ENCODE assay signal across 6 cellular contexts in genomic region chr1:46341222-46342083, GRCh38. TPM values are rescaled to one million over a fixed set of nuclear protein-coding genes. Genes with fewer than 3 reads are reported as not detected.
DNase-seq lines count a peak whose midpoint lies in the region; ATAC-seq lines count a peak whose summit lies in the region.

No MANE protein-coding gene starts in this region.

- CTCF ChIA-PET in CD4-positive, alpha-beta memory T cell (lab: Charles Lee; ENCODE audit: partially characterized antibody), result interaction anchor here (1.4 to 3.4 kb wide), 5 partner anchors 8 to 302 kb away, joined by 3 to 27 read pairs (median 7); partner anchors contain the start of genes LRRC41 and UQCRH

- H3K27me3 ChIP-seq in CD4-positive, alpha-beta memory T cell (ENCODE audit: insufficient read depth, low read length), result no peaks in the 10 kb centered on the region

- POLR2A ChIA-PET in CD4-positive, alpha-beta memory T cell (lab: Charles Lee; ENCODE audit: partially characterized antibody), result interaction anchor here (1.0 to 3.6 kb wide), 7 partner anchors 8 to 377 kb away, joined by 3 to 44 read pairs (median 4); partner anchors contain the start of genes EFCAB14, LRRC41, POMGNT1 and RAD54L
- POLR2A ChIA-PET in activated naive CD8-positive, alpha-beta T cell treated with anti-CD3 and anti-CD28 coated beads, Interleukin-2, amount 10 ng/mL, durations not matched to agents 7 days and 5 days (lab: Charles Lee), result interaction anchor here (1.5 to 3.5 kb wide), 3 partner anchors 38 to 95 kb away, joined by 3 to 21 read pairs (median 13); partner anchors contain the start of genes LRRC41, RAD54L and UQCRH

- peaks cover 25 to 50% (median 36%) of the 10 kb centered on the region in 4 donors for H3K4me1 Mint-ChIP-seq in CD4-positive, alpha-beta memory T cell
- peaks cover 34% of the 10 kb centered on the region for H3K4me1 Mint-ChIP-seq in activated naive CD8-positive, alpha-beta T cell treated with anti-CD3 and anti-CD28 coated beads, Interleukin-2, amount 10 ng/mL, durations not matched to agents 7 days and 5 days

- peaks cover 22% of the 10 kb centered on the region for H3K4me1 ChIP-seq in CD4-positive, alpha-beta memory T cell (ENCODE audit: insufficient read depth, low read length)

- H3K36me3 Mint-ChIP-seq in CD4-positive, alpha-beta memory T cell, result peaks cover 26 to 36% of the 10 kb centered on the region in 2 donors
- H3K36me3 Mint-ChIP-seq in activated naive CD8-positive, alpha-beta T cell treated with anti-CD3 and anti-CD28 coated beads, Interleukin-2, amount 10 ng/mL, durations not matched to agents 7 days and 5 days, result peaks cover 16% of the 10 kb centered on the region

- DNase-seq in CD4-positive, alpha-beta memory T cell, result peak in 1 of 5 donors; percentile 39
- DNase-seq in activated naive CD8-positive, alpha-beta T cell treated with anti-CD3 and anti-CD28 coated beads, Interleukin-2, amount 10 ng/mL, durations not matched to agents 7 days and 5 days, result no peak
- DNase-seq in mesenteric fat pad (ENCODE audit: low spot score) (peak; percentile 75), NCI-H187 (lab: John Stamatoyannopoulos, UW) (no peak), NCI-H69 (lab: John Stamatoyannopoulos, UW) (no peak)

- H3K27ac Mint-ChIP-seq in CD4-positive, alpha-beta memory T cell, result peak overlapping the region; percentile 95 to 100 (median 100)
- peak overlapping the region; percentile 99 for H3K27ac Mint-ChIP-seq in activated naive CD8-positive, alpha-beta T cell treated with anti-CD3 and anti-CD28 coated beads, Interleukin-2, amount 10 ng/mL, durations not matched to agents 7 days and 5 days

- peak overlapping the region; percentile 97 for H3K27ac ChIP-seq in CD4-positive, alpha-beta memory T cell (ENCODE audit: low read depth, low read length)

- H3K36me3 ChIP-seq in CD4-positive, alpha-beta memory T cell (ENCODE audit: insufficient read depth, low read length), result peaks cover 7% of the 10 kb centered on the region

- no peak for ATAC-seq in activated naive CD8-positive, alpha-beta T cell treated with anti-CD3 and anti-CD28 coated beads, Interleukin-2, amount 10 ng/mL, durations not matched to agents 7 days and 5 days (ENCODE audit: low read depth)
- ATAC-seq in HG03175 (IDR thresholded peaks at IDR 0.05; ENCODE audit: unreplicated experiment), result no peak

- H3K9me3 ChIP-seq in CD4-positive, alpha-beta memory T cell (ENCODE audit: control insufficient read depth in 1 of 2, low read length in 2 of 2), result no peaks in the 10 kb centered on the region

- peak overlapping the region; percentile 99 to 100 (median 100) for H3K4me3 Mint-ChIP-seq in CD4-positive, alpha-beta memory T cell
- peak overlapping the region; percentile 100 for H3K4me3 Mint-ChIP-seq in activated naive CD8-positive, alpha-beta T cell treated with anti-CD3 and anti-CD28 coated beads, Interleukin-2, amount 10 ng/mL, durations not matched to agents 7 days and 5 days

- H3K9me3 Mint-ChIP-seq in CD4-positive, alpha-beta memory T cell, result no peaks in the 10 kb centered on the region
- no peaks in the 10 kb centered on the region for H3K9me3 Mint-ChIP-seq in activated naive CD8-positive, alpha-beta T cell treated with anti-CD3 and anti-CD28 coated beads, Interleukin-2, amount 10 ng/mL, durations not matched to agents 7 days and 5 days

- intact Hi-C loops in CD4-positive, alpha-beta memory T cell (cut with micrococcal nuclease), result loop anchor here (2.0 kb wide), 1 partner anchor 39 kb away; the partner anchor contains the start of genes LRRC41 and UQCRH

- peak overlapping the region; percentile 89 to 100 for H3K4me3 ChIP-seq in CD4-positive, alpha-beta memory T cell (ENCODE audit: low read length in 2 of 2)

- no peaks in the 10 kb centered on the region for H3K27me3 Mint-ChIP-seq in CD4-positive, alpha-beta memory T cell
- H3K27me3 Mint-ChIP-seq in activated naive CD8-positive, alpha-beta T cell treated with anti-CD3 and anti-CD28 coated beads, Interleukin-2, amount 10 ng/mL, durations not matched to agents 7 days and 5 days, result no peaks in the 10 kb centered on the region

RNA-seq across cellular contexts. Expression of gene NSUN4, which starts 0.8 kb away (rescaled TPM):
- 10 to 100 TPM; 26.4 to 26.9 TPM for total RNA-seq in CD4-positive, alpha-beta memory T cell
- polyA plus RNA-seq in CD4-positive, alpha-beta memory T cell, result 10 to 100 TPM in 1 of 2 donors, 1 to 10 TPM in 1; 7.7 to 18.7 TPM
- 10 to 100 TPM; 23.2 to 24.9 TPM for total RNA-seq in activated naive CD8-positive, alpha-beta T cell treated with anti-CD3 and anti-CD28 coated beads, Interleukin-2, amount 10 ng/mL, durations not matched to agents 7 days and 5 days
- total RNA-seq in mesenteric fat pad, result 28.1 TPM

RNA-seq across cellular contexts. Expression of gene UQCRH, which starts 38.0 kb away (rescaled TPM):
- total RNA-seq in CD4-positive, alpha-beta memory T cell, result 100 to 1,000 TPM; 123 to 128 TPM
- polyA plus RNA-seq in CD4-positive, alpha-beta memory T cell, result 100 to 1,000 TPM; 251 to 272 TPM
- 100 to 1,000 TPM; 250 to 260 TPM for total RNA-seq in activated naive CD8-positive, alpha-beta T cell treated with anti-CD3 and anti-CD28 coated beads, Interleukin-2, amount 10 ng/mL, durations not matched to agents 7 days and 5 days
- total RNA-seq in mesenteric fat pad, result 255 TPM

RNA-seq across cellular contexts. Expression of gene LRRC41, which starts 38.0 kb away (rescaled TPM):
- 10 to 100 TPM; 31.8 to 32.0 TPM for total RNA-seq in CD4-positive, alpha-beta memory T cell
- 10 to 100 TPM; 47.8 to 66.1 TPM for polyA plus RNA-seq in CD4-positive, alpha-beta memory T cell
- total RNA-seq in activated naive CD8-positive, alpha-beta T cell treated with anti-CD3 and anti-CD28 coated beads, Interleukin-2, amount 10 ng/mL, durations not matched to agents 7 days and 5 days, result 10 to 100 TPM; 36.8 to 38.8 TPM
- total RNA-seq in mesenteric fat pad, result 70.0 TPM

RNA-seq across cellular contexts. Expression of gene FAAH, which starts 52.7 kb away (rescaled TPM):
- total RNA-seq in CD4-positive, alpha-beta memory T cell, result 10 to 100 TPM in 1 of 2 experiments, 1 to 10 TPM in 1; 7.7 to 10.7 TPM
- 1 to 10 TPM; 2.0 to 4.2 TPM for polyA plus RNA-seq in CD4-positive, alpha-beta memory T cell
- total RNA-seq in activated naive CD8-positive, alpha-beta T cell treated with anti-CD3 and anti-CD28 coated beads, Interleukin-2, amount 10 ng/mL, durations not matched to agents 7 days and 5 days, result 1 to 10 TPM; 5.3 to 6.9 TPM
- 16.4 TPM for total RNA-seq in mesenteric fat pad
